Comparison of ENCODE assay signal across 14 cellular contexts in genomic region chr16:6165330-6165984, GRCh38.
DNase-seq lines count a peak whose midpoint lies in the region; TF ChIP-seq lines count a peak whose summit lies in the region.
"Had no signal": no experiment of that assay in that cellular context is flagged by ENCODE, and none has a peak within 500 bp of the region (broad histone marks: within the 10 kb centered on the region; RNA-seq: fewer than 3 reads in every experiment).

No MANE protein-coding gene starts in this region.

- no peak overlapping the region for H2BK120ac ChIP-seq in mesenchymal stem cell (ENCODE audit: low read depth, low read length)

- in situ Hi-C loops in astrocyte of the spinal cord (cut with HindIII; ENCODE audit: low sequenced_read_pairs): no loop called here
- in situ Hi-C loops in HAP-1 (cut with MboI; ENCODE audit: low sequenced_read_pairs): no loop called here

- no peak overlapping the region for H3K14ac ChIP-seq in mesenchymal stem cell (ENCODE audit: low read length in 2 of 2)

- no peak overlapping the region for H3K4ac ChIP-seq in mesenchymal stem cell (ENCODE audit: low read depth in 1 of 2, low read length in 2 of 2)

- peak; percentile 4 for DNase-seq in DMS114 treated with DMSO at 0.1 percent for 48 hours (lab: John Stamatoyannopoulos, UW; ENCODE audit: unreplicated experiment)
- peak; percentile 8 for DNase-seq in NCI-H1694 treated with DMSO at 0.1 percent for 48 hours (lab: John Stamatoyannopoulos, UW)
- DNase-seq in astrocyte of the spinal cord (ENCODE audit: low read depth, low spot score): peak; percentile 29
- peak; percentile 18 for DNase-seq in midbrain (lab: John Stamatoyannopoulos, UW)
- no peak for DNase-seq in AG08396 (ENCODE audit: low spot score)
- no peak for DNase-seq in HAP-1 (ENCODE audit: low spot score in 2 of 2)
- DNase-seq in activated CD4-positive, alpha-beta T cell treated with anti-CD3 and anti-CD28 coated beads for 1 hour: no peak
- no peak for DNase-seq in mesenchymal stem cell
- DNase-seq: activated CD4-positive, alpha-beta T cell treated with anti-CD3 and anti-CD28 coated beads for 48 hours; EL; HCEC 1CT; NCI-H1105; NCI-H69; T-cell had no signal

- no peak overlapping the region for H3K4me2 ChIP-seq in mesenchymal stem cell (ENCODE audit: low read length, poor library complexity, severe bottlenecking)

- no peak overlapping the region for H2BK12ac ChIP-seq in mesenchymal stem cell (ENCODE audit: low read length in 2 of 2)

- H3K27me3 ChIP-seq in HAP-1 (ENCODE audit: low read depth): no peaks in the 10 kb centered on the region
- no peaks in the 10 kb centered on the region for H3K27me3 ChIP-seq in mesenchymal stem cell (ENCODE audit: control insufficient read depth in 1 of 2, insufficient read depth in 1 of 2, low read length in 2 of 2)

- no peak overlapping the region for H2BK15ac ChIP-seq in mesenchymal stem cell (ENCODE audit: low read depth, poor library complexity, severe bottlenecking)

- H3K79me1 ChIP-seq in mesenchymal stem cell (replicated peaks; ENCODE audit: low read length, poor library complexity, severe bottlenecking): no peaks in the 10 kb centered on the region

- WGBS in mesenchymal stem cell: 66% methylated on average over 11 of the region's 11 CpGs

- H3K4me1 ChIP-seq in HAP-1: no peaks in the 10 kb centered on the region
- no peaks in the 10 kb centered on the region for H3K4me1 ChIP-seq in mesenchymal stem cell (ENCODE audit: control insufficient read depth, insufficient read depth, low read depth, low read length)

- H4K91ac ChIP-seq in mesenchymal stem cell (ENCODE audit: low read length): no peak overlapping the region

- H3K9ac ChIP-seq in mesenchymal stem cell (ENCODE audit: low read length): no peak overlapping the region

- no peak overlapping the region for H3K23ac ChIP-seq in mesenchymal stem cell (ENCODE audit: low read length in 2 of 2)

- H3K27ac ChIP-seq in mesenchymal stem cell (ENCODE audit: low read length, poor library complexity, severe bottlenecking): no peak overlapping the region

- no peak overlapping the region for H2AK5ac ChIP-seq in mesenchymal stem cell (ENCODE audit: low read length, severe bottlenecking)

- H3K9me3 ChIP-seq in HAP-1 (no peaks in the 10 kb centered on the region), mesenchymal stem cell (ENCODE audit: control insufficient read depth, low read length) (no peaks in the 10 kb centered on the region)

- no peak overlapping the region for H4K8ac ChIP-seq in mesenchymal stem cell (ENCODE audit: low read length)

- no peak overlapping the region for H3K18ac ChIP-seq in mesenchymal stem cell (ENCODE audit: low read depth in 1 of 2, low read length in 2 of 2)

- no peak overlapping the region for H2BK5ac ChIP-seq in mesenchymal stem cell (ENCODE audit: low read depth, low read length, poor library complexity, severe bottlenecking)

- H2AFZ ChIP-seq in mesenchymal stem cell (ENCODE audit: low read depth, low read length): no peak overlapping the region

- H3K4me3 ChIP-seq in astrocyte of the spinal cord (ENCODE audit: low read depth, low read length): no peak overlapping the region
- H3K4me3 ChIP-seq in HAP-1: no peak overlapping the region
- no peak overlapping the region for H3K4me3 ChIP-seq in mesenchymal stem cell (ENCODE audit: insufficient read depth in 1 of 2, low read depth in 1 of 2, low read length in 2 of 2)

- H3K36me3 ChIP-seq in HAP-1 (replicated peaks) (no peaks in the 10 kb centered on the region), mesenchymal stem cell (ENCODE audit: control insufficient read depth in 1 of 2, insufficient read depth in 2 of 2, low read depth in 1 of 2, low read length in 2 of 2) (no peaks in the 10 kb centered on the region)

- peak; percentile 23 for TF ChIP-seq CTCF in astrocyte of the spinal cord (IDR thresholded peaks at IDR 0.05; ENCODE audit: low read depth, low read length)

Comparison
In these comparisons a context has a peak if more than half of its experiments do, and no peak if none do; other contexts are left out.
1. DNase-seq: peak in DMS114 treated with DMSO at 0.1 percent for 48 hours (single experiment), NCI-H1694 treated with DMSO at 0.1 percent for 48 hours (single experiment), astrocyte of the spinal cord (single experiment) and midbrain (single experiment); none in AG08396 (single experiment), HAP-1 (0 of 2), activated CD4-positive, alpha-beta T cell treated with anti-CD3 and anti-CD28 coated beads for 1 hour (single experiment) and mesenchymal stem cell (single experiment).